7 cellular contexts compared by ENCODE assay signal in the genomic region with DNA sequence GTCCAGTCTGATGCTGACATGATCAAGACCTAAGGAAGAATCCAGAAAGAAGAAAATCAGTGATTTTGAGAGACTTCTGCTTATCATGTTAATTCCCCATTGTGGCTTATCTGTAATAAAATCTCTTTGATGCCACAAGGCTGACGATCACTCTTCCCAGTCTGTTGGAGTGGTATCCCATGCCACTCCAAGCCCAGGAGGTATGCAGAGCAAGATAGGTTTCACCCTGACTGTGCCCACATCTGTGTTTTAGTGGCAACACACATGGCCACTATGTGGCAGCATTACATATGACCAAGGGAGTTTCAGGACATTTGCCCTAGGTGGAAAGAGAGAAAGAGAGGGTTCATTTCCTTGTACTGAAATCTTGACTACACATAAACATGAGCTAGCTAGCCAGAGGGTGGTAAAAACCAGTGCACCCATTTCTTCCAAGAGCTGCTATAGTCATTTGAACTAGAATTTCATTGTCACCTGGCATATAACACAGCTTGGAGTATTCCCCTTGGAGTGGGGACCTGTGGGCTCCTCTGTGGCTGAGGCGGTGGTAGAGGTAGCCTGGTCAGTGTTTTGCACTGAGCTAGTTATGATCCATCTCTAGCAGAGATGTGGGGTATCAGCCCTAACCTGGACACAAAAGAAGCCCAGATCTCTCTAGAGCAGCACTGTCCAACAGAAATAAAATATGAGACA. TPM values are rescaled to one million over a fixed set of nuclear protein-coding genes. Genes with fewer than 3 reads are reported as not detected.
DNase-seq lines count a peak whose midpoint lies in the region; ATAC-seq and TF ChIP-seq lines count a peak whose summit lies in the region.

No MANE protein-coding gene starts in this region.

- H3K23ac ChIP-seq in trophoblast cell (ENCODE audit: low read length), result no peak overlapping the region

- no peaks in the 10 kb centered on the region for H3K4me1 Mint-ChIP-seq in chondrocyte (ENCODE audit: low read depth)
- H3K4me1 Mint-ChIP-seq in progenitor cell of endocrine pancreas (ENCODE audit: low read depth), result peaks cover 7% of the 10 kb centered on the region

- peak; percentile 71 for ATAC-seq in GM21367 (IDR thresholded peaks at IDR 0.05; ENCODE audit: unreplicated experiment)
- ATAC-seq in omental fat pad (ENCODE audit: low FRiP score), result no peak

- H3K4ac ChIP-seq in trophoblast cell (ENCODE audit: low read depth, low read length), result no peak overlapping the region

- H3K4me3 Mint-ChIP-seq in chondrocyte (ENCODE audit: unreplicated experiment) (no peak overlapping the region), progenitor cell of endocrine pancreas (ENCODE audit: low read depth) (no peak overlapping the region)

- no peak overlapping the region for H3K18ac ChIP-seq in trophoblast cell (ENCODE audit: low read length)

- H2AK5ac ChIP-seq in trophoblast cell (ENCODE audit: low read length), result no peak overlapping the region

- no peak overlapping the region for H3K9ac ChIP-seq in trophoblast cell (ENCODE audit: low read length)

- no peak overlapping the region for H2AFZ ChIP-seq in trophoblast cell (ENCODE audit: insufficient read depth, low read length, poor library complexity)

- H3K4me1 ChIP-seq in trophoblast cell (ENCODE audit: control insufficient read depth in 1 of 2, insufficient read depth in 2 of 2, low read length in 2 of 2), result peaks cover 1 to 2% of the 10 kb centered on the region in 2 experiments

- H3K36me3 ChIP-seq in trophoblast cell (ENCODE audit: control insufficient read depth in 1 of 2, insufficient read depth in 2 of 2, low read length in 2 of 2), result no peaks in the 10 kb centered on the region

- no peak overlapping the region for H2BK12ac ChIP-seq in trophoblast cell (ENCODE audit: low read length)

- no peaks in the 10 kb centered on the region for H3K27me3 Mint-ChIP-seq in chondrocyte (ENCODE audit: low read depth)
- no peaks in the 10 kb centered on the region for H3K27me3 Mint-ChIP-seq in progenitor cell of endocrine pancreas

- no peaks in the 10 kb centered on the region for H3K27me3 ChIP-seq in trophoblast cell (ENCODE audit: insufficient read depth, low read length)

- no peak overlapping the region for H4K8ac ChIP-seq in trophoblast cell (ENCODE audit: low read depth, low read length)

- TF ChIP-seq CTCF in chondrocyte (IDR thresholded peaks at IDR 0.05) (peak; percentile 78), progenitor cell of endocrine pancreas (IDR thresholded peaks at IDR 0.05; ENCODE audit: unreplicated experiment) (peak; percentile 36), omental fat pad (IDR thresholded peaks at IDR 0.05) (no peak)

- DNase-seq in G401 (ENCODE audit: low spot score) (peak; percentile 10), NCI-H2107 treated with DMSO at 0.1 percent for 48 hours (lab: John Stamatoyannopoulos, UW; ENCODE audit: unreplicated experiment) (peak; percentile 67), chondrocyte (ENCODE audit: low spot score) (no peak), progenitor cell of endocrine pancreas (ENCODE audit: low spot score, unreplicated experiment) (no peak), trophoblast cell (no peak), omental fat pad (ENCODE audit: low spot score) (no peak)

- H3K4me2 ChIP-seq in trophoblast cell (ENCODE audit: low read length), result no peak overlapping the region

- no peak overlapping the region for H4K91ac ChIP-seq in trophoblast cell (ENCODE audit: low read depth, low read length)

- whole genome bisulfite sequencing in trophoblast cell (ENCODE audit: extremely low coverage, insufficient coverage, insufficient read length), result no CpG with 5 or more reads among the region's 2 CpGs

- in situ Hi-C loops in G401 (cut with HindIII; ENCODE audit: low sequenced_read_pairs), result no loop called here

- H3K79me2 ChIP-seq in trophoblast cell (ENCODE audit: control insufficient read depth, insufficient read depth, low read length, poor library complexity), result peaks cover 1% of the 10 kb centered on the region

- H2BK120ac ChIP-seq in trophoblast cell (ENCODE audit: insufficient read depth, low read length, poor library complexity), result no peak overlapping the region

- no peak overlapping the region for H3K27ac ChIP-seq in trophoblast cell (ENCODE audit: low read depth, low read length)

- no peaks in the 10 kb centered on the region for H3K36me3 Mint-ChIP-seq in chondrocyte (ENCODE audit: low read depth)
- H3K36me3 Mint-ChIP-seq in progenitor cell of endocrine pancreas (ENCODE audit: insufficient read depth), result no peaks in the 10 kb centered on the region

- H2BK5ac ChIP-seq in trophoblast cell (ENCODE audit: low read depth, low read length, poor library complexity), result no peak overlapping the region

- no peak overlapping the region for H3K14ac ChIP-seq in trophoblast cell (ENCODE audit: low read length)

- H4K12ac ChIP-seq in trophoblast cell (ENCODE audit: low read depth, low read length), result no peak overlapping the region

- H3K9me3 Mint-ChIP-seq in chondrocyte (ENCODE audit: low read depth) (no peaks in the 10 kb centered on the region), progenitor cell of endocrine pancreas (ENCODE audit: low read depth) (no peaks in the 10 kb centered on the region)

- H3K27ac Mint-ChIP-seq in chondrocyte (ENCODE audit: unreplicated experiment), result no peak overlapping the region
- H3K27ac Mint-ChIP-seq in progenitor cell of endocrine pancreas, result no peak overlapping the region

- H3K9me3 ChIP-seq in trophoblast cell (ENCODE audit: insufficient read depth, low read depth, low read length), result peaks cover 1% of the 10 kb centered on the region

- H3K79me1 ChIP-seq in trophoblast cell (ENCODE audit: low read length), result peaks cover 4% of the 10 kb centered on the region

- H3K4me3 ChIP-seq in trophoblast cell (ENCODE audit: low read depth, low read length), result no peak overlapping the region

RNA-seq across cellular contexts. Expression of a gene that starts 20.8 kb away (rescaled TPM):
- total RNA-seq in G401 (2014; rRNA removed; shearing (Covaris generic)), result not detected in 2 replicates
- total RNA-seq in chondrocyte (0.15 TPM in 1 of 3 replicates, not detected in the others), progenitor cell of endocrine pancreas (0.12 and 0.91 TPM in 2 replicates), omental fat pad (1 to 10 TPM in 1 of 4 donors, under 1 TPM in 1, not detected in 2; 0.60 to 3.0 TPM)
- 0.56 and 0.85 TPM in 2 replicates for polyA plus RNA-seq in trophoblast cell (2013)

Comparison
In these comparisons a context has a peak if more than half of its experiments do, and no peak if none do; other contexts are left out.
1. DNase-seq: peak in G401 (single experiment) and NCI-H2107 treated with DMSO at 0.1 percent for 48 hours (single experiment); none in chondrocyte (single experiment), progenitor cell of endocrine pancreas (single experiment), trophoblast cell (0 of 2) and omental fat pad (single experiment).
2. CTCF ChIP-seq: peak in chondrocyte (single experiment) and progenitor cell of endocrine pancreas (single experiment); none in omental fat pad (0 of 3).